ENCODE assay signal across 14 cellular contexts in genomic region chr1:25023826-25024225, GRCh38.
DNase-seq lines count a peak whose midpoint lies in the region; ATAC-seq, FAIRE-seq and TF ChIP-seq lines count a peak whose summit lies in the region.
"Had no signal": no experiment of that assay in that cellular context is flagged by ENCODE, and none has a peak within 500 bp of the region (broad histone marks: within the 10 kb centered on the region; RNA-seq: fewer than 3 reads in every experiment).

No MANE protein-coding gene starts in this region.

- H2AK5ac ChIP-seq in IMR-90 (ENCODE audit: low read depth, low read length), result peak overlapping the region; percentile 85
- peak overlapping the region; percentile 56 for H2AK5ac ChIP-seq in neuronal stem cell (ENCODE audit: low read depth, low read length)

- H2AFZ ChIP-seq in IMR-90 (replicated peaks; ENCODE audit: low read length, poor library complexity) (no peak overlapping the region), GM12878 (ENCODE audit: control insufficient read depth, low read depth, low read length) (no peak overlapping the region), neuronal stem cell (ENCODE audit: low read length) (no peak overlapping the region)
- H2AFZ ChIP-seq: GM23338, PC-9 had no signal

- BruUV-seq in IMR-90 (replicated peaks; lab: Mats Ljungman, UMichigan), result no TSS peak
- no TSS peak for BruUV-seq in GM12878 (replicated peaks; lab: Mats Ljungman, UMichigan)

- H3K56ac ChIP-seq in IMR-90 (ENCODE audit: extremely low read depth, insufficient read depth, low read length), result no peak overlapping the region

- TF ChIP-seq RAD21 in IMR-90 (IDR thresholded peaks at IDR 0.05; ENCODE audit: low read length), result no peak
- no peak for TF ChIP-seq RAD21 in GM12878 (IDR thresholded peaks at IDR 0.05; ENCODE audit: insufficient read depth, low read depth, low read length)

- H3K4me1 ChIP-seq in CD8-positive, alpha-beta T cell (ENCODE audit: insufficient read depth, low read length), result peaks cover 88% of the 10 kb centered on the region
- H3K4me1 ChIP-seq in IMR-90 (ENCODE audit: control insufficient read depth, insufficient read depth, low read length) (peaks cover 16% of the 10 kb centered on the region), GM12878 (ENCODE audit: control insufficient read depth, insufficient read depth, low read length) (peaks cover 97% of the 10 kb centered on the region), neuronal stem cell (ENCODE audit: control insufficient read depth in 2 of 2, insufficient read depth in 1 of 2, low read depth in 1 of 2, low read length in 2 of 2) (peaks cover 2 to 13% of the 10 kb centered on the region in 2 donors)

- H3K4me3 ChIP-seq in CD8-positive, alpha-beta T cell (ENCODE audit: low read depth, low read length), result no peak overlapping the region
- H3K4me3 ChIP-seq in IMR-90 (ENCODE audit: insufficient read depth, low read depth, low read length) (no peak overlapping the region), GM12878 (peak overlapping the region; percentile 56; the same call in 1 of the 2 replicates), neuronal stem cell (ENCODE audit: low read length in 2 of 2) (no peak overlapping the region)
- H3K4me3 ChIP-seq: gastroesophageal sphincter, GM23338, PC-9, tibial artery had no signal

- no peak for TF ChIP-seq CTCF in CD8-positive, alpha-beta T cell (IDR thresholded peaks at IDR 0.05)
- TF ChIP-seq CTCF in IMR-90 (conservative IDR thresholded peaks at IDR 0.05; ENCODE audit: low read depth, low read length), result no peak
- TF ChIP-seq CTCF in GM12878 (IDR thresholded peaks at IDR 0.05 in 2 of 3, conservative IDR thresholded peaks at IDR 0.05 in 1 of 3; ENCODE audit: control insufficient read depth in 2 of 3, extremely low read depth in 1 of 3, insufficient read depth in 1 of 3, low read depth in 3 of 3, low read length in 3 of 3), result no peak

- no peaks in the 10 kb centered on the region for H3K27me3 ChIP-seq in CD8-positive, alpha-beta T cell (ENCODE audit: insufficient read depth, low read length)
- H3K27me3 ChIP-seq in IMR-90 (ENCODE audit: control insufficient read depth, insufficient read depth, low read length) (no peaks in the 10 kb centered on the region; the same call in 1 of the 2 replicates), GM12878 (replicated peaks in 1 of 2; ENCODE audit: control insufficient read depth in 2 of 2, insufficient read depth in 2 of 2, low read length in 1 of 2) (no peaks in the 10 kb centered on the region), neuronal stem cell (ENCODE audit: control insufficient read depth in 3 of 3, insufficient read depth in 3 of 3, low read depth in 1 of 3, low read length in 3 of 3) (peaks cover 0 to under 1% (median 0%) of the 10 kb centered on the region in 3 experiments)

- H4K91ac ChIP-seq in IMR-90 (ENCODE audit: insufficient read depth, low read depth, low read length), result peak overlapping the region; percentile 93
- H4K91ac ChIP-seq in neuronal stem cell (ENCODE audit: low read depth, low read length, poor library complexity), result no peak overlapping the region

- peak overlapping the region; percentile 29 for H2BK5ac ChIP-seq in IMR-90 (ENCODE audit: low read depth, low read length, poor library complexity, severe bottlenecking)
- peak overlapping the region; percentile 62 for H2BK5ac ChIP-seq in neuronal stem cell (ENCODE audit: low read length)

- H3K36me3 Mint-ChIP-seq in CD8-positive, alpha-beta T cell, result no peaks in the 10 kb centered on the region

- no peaks in the 10 kb centered on the region for H3K27me3 Mint-ChIP-seq in CD8-positive, alpha-beta T cell (ENCODE audit: low read depth)

- peak overlapping the region; percentile 50 for H4K5ac ChIP-seq in IMR-90 (ENCODE audit: low read depth, low read length)

- H4K8ac ChIP-seq in IMR-90 (ENCODE audit: low read depth in 2 of 2, low read length in 2 of 2) (peak overlapping the region; percentile 53 to 84; a peak in 3 of 4 replicates), neuronal stem cell (ENCODE audit: low read depth, low read length) (no peak overlapping the region)

- peak overlapping the region; percentile 26 for H3K4me3 Mint-ChIP-seq in CD8-positive, alpha-beta T cell
- H3K4me3 Mint-ChIP-seq: GM23338, nephron had no signal

- peak overlapping the region; percentile 74 for H2AK9ac ChIP-seq in IMR-90 (replicated peaks; ENCODE audit: low read depth, low read length, poor library complexity)

- TF ChIP-seq POLR2A in IMR-90 (IDR thresholded peaks at IDR 0.05; ENCODE audit: low read depth, low read length), result no peak
- TF ChIP-seq POLR2A in GM12878 (IDR thresholded peaks at IDR 0.05; ENCODE audit: low read depth, low read length), result no peak

- H2BK15ac ChIP-seq in IMR-90 (ENCODE audit: low read depth, low read length), result peak overlapping the region; percentile 87; the same call in 2 of the 3 replicates
- H2BK15ac ChIP-seq in neuronal stem cell (ENCODE audit: low read length), result no peak overlapping the region

- H3K4ac ChIP-seq in IMR-90 (ENCODE audit: low read depth, low read length) (peak overlapping the region; percentile 93), neuronal stem cell (ENCODE audit: low read length) (no peak overlapping the region)

- H3K23ac ChIP-seq in IMR-90 (ENCODE audit: low read depth, low read length) (no peak overlapping the region; the same call in 1 of the 2 replicates), neuronal stem cell (ENCODE audit: low read depth, low read length, poor library complexity) (no peak overlapping the region)

- CTCF ChIA-PET in CD8-positive, alpha-beta T cell (lab: Charles Lee), result interaction anchor here (1.2 to 9.0 kb wide), 11 partner anchors 9 to 176 kb away, joined by 3 to 95 read pairs (median 9); no protein-coding TSS in a partner anchor
- CTCF ChIA-PET in IMR-90 (lab: Yijun Ruan, JAX), result interaction anchor here (1.0 kb wide), 1 partner anchor 13 kb away, joined by 3 read pairs; no protein-coding TSS in a partner anchor
- CTCF ChIA-PET in GM12878 (lab: Yijun Ruan, JAX), result interaction anchor here (1.6 to 9.2 kb wide), 5 partner anchors 11 to 97 kb away, joined by 5 to 152 read pairs (median 15); no protein-coding TSS in a partner anchor

- TF ChIP-seq EP300 in GM12878 (IDR thresholded peaks at IDR 0.05; ENCODE audit: borderline replicate concordance in 1 of 2, control insufficient read depth in 1 of 2, low read depth in 2 of 2, low read length in 2 of 2), result no peak

- H4K20me1 ChIP-seq in IMR-90 (ENCODE audit: insufficient read depth, low read length) (no peaks in the 10 kb centered on the region; the same call in 1 of the 2 replicates), GM12878 (ENCODE audit: control insufficient read depth, insufficient read depth) (no peaks in the 10 kb centered on the region)

- POLR2A ChIA-PET in CD8-positive, alpha-beta T cell (lab: Charles Lee), result interaction anchor here (0.8 to 5.8 kb wide), 7 partner anchors 8 to 97 kb away, joined by 3 to 55 read pairs (median 15); no protein-coding TSS in a partner anchor
- POLR2A ChIA-PET in IMR-90 (lab: Charles Lee; ENCODE audit: unreplicated experiment), result no interaction called here
- POLR2A ChIA-PET in GM12878 (lab: Charles Lee), result interaction anchor here (2.1 to 10.8 kb wide), 3 partner anchors 11 to 88 kb away, joined by 15 to 220 read pairs (median 66); no protein-coding TSS in a partner anchor

- peak overlapping the region; percentile 23 for H2BK12ac ChIP-seq in neuronal stem cell (ENCODE audit: low read length)

- peaks cover 91% of the 10 kb centered on the region for H3K4me1 Mint-ChIP-seq in CD8-positive, alpha-beta T cell (ENCODE audit: low read depth)

- SMC1A ChIA-PET in GM12878 (lab: Charles Lee; ENCODE audit: uncharacterized antibody, unreplicated experiment), result interaction anchor here (1.1 to 10.6 kb wide), 8 partner anchors 11 to 99 kb away, joined by 3 to 205 read pairs (median 10); partner anchors contain the start of gene RUNX3

- intact Hi-C loops in CD8-positive, alpha-beta T cell (cut with DNase I, micrococcal nuclease), result loop anchor here (1.0 to 10.0 kb wide), 5 partner anchors 39 to 519 kb away; partner anchors contain the start of gene RCAN3 (in 1 of the 2)
- intact Hi-C loops in IMR-90 (cut with micrococcal nuclease), result no loop called here
- intact Hi-C loops in GM12878 (cut with micrococcal nuclease; ENCODE audit: unreplicated experiment), result no loop called here

- dilution Hi-C loops in IMR-90 (cut with HindIII; ENCODE audit: low sequenced_read_pairs, unreplicated experiment), result no loop called here

- peak overlapping the region; percentile 93 for H3K27ac Mint-ChIP-seq in CD8-positive, alpha-beta T cell
- H3K27ac Mint-ChIP-seq: GM23338, nephron had no signal

- no peak overlapping the region for H3K27ac ChIP-seq in CD8-positive, alpha-beta T cell (ENCODE audit: low read depth, low read length)
- H3K27ac ChIP-seq in IMR-90 (ENCODE audit: insufficient read depth, low read length), result no peak overlapping the region
- H3K27ac ChIP-seq in GM12878 (ENCODE audit: control insufficient read depth, insufficient read depth), result peak overlapping the region; percentile 100
- no peak overlapping the region for H3K27ac ChIP-seq in neuronal stem cell (replicated peaks; ENCODE audit: low read length)
- H3K27ac ChIP-seq: PC-9, tibial artery had no signal

- H3K79me1 ChIP-seq in IMR-90 (ENCODE audit: low read depth in 1 of 2, low read length in 2 of 2), result peaks cover 0 to 4% of the 10 kb centered on the region in 2 experiments; a peak in 1 of 4 replicates
- no peaks in the 10 kb centered on the region for H3K79me1 ChIP-seq in neuronal stem cell (ENCODE audit: low read depth, low read length)

- H3K4me2 ChIP-seq in IMR-90 (ENCODE audit: low read depth, low read length) (no peak overlapping the region), GM12878 (ENCODE audit: control insufficient read depth, insufficient read depth) (peak overlapping the region; percentile 98), neuronal stem cell (ENCODE audit: insufficient read depth, low read length, poor library complexity, severe bottlenecking) (no peak overlapping the region)
- H3K4me2 ChIP-seq: GM23338, PC-9 had no signal

- DNase-seq in CD8-positive, alpha-beta T cell, result no peak
- DNase-seq in IMR-90 (no peak), GM12878 (ENCODE audit: low read depth, low spot score) (no peak), neuronal stem cell (ENCODE audit: low spot score) (no peak), AG08395 (ENCODE audit: low spot score) (no peak)
- DNase-seq: Calu3, NCI-H1048, PC-9, tibial artery had no signal

- RAD21 ChIA-PET in GM12878 (lab: Charles Lee; ENCODE audit: unreplicated experiment), result interaction anchor here (2.0 to 5.8 kb wide), 6 partner anchors 11 to 98 kb away, joined by 10 to 148 read pairs (median 24); no protein-coding TSS in a partner anchor

- no peaks in the 10 kb centered on the region for H3K9me3 Mint-ChIP-seq in CD8-positive, alpha-beta T cell
- H3K9me3 Mint-ChIP-seq: GM23338, nephron had no signal

- H2BK20ac ChIP-seq in IMR-90 (ENCODE audit: low read depth, low read length), result peak overlapping the region; percentile 98

- 86% methylated on average over 4 of the region's 5 CpGs; no CpG with 5 or more reads in 1 of the 2 experiments for WGBS in IMR-90 (ENCODE audit: extremely low coverage in 2 of 2, insufficient read length in 1 of 2), 2 experiments
- 96% methylated on average over 5 of the region's 5 CpGs for WGBS in GM12878 (ENCODE audit: insufficient coverage, insufficient replicate concordance, low lambda C conversion rate, missing lambda C conversion rate)
- no CpG with 5 or more reads among the region's 5 CpGs for WGBS in neuronal stem cell (ENCODE audit: extremely low coverage in 2 of 2, insufficient read length in 2 of 2, insufficient replicate concordance in 1 of 2), 2 donors

- H3K79me2 ChIP-seq in GM12878 (ENCODE audit: control insufficient read depth, insufficient read depth, low read length), result peaks cover 44% of the 10 kb centered on the region

- no peaks in the 10 kb centered on the region for H3K9me3 ChIP-seq in CD8-positive, alpha-beta T cell (ENCODE audit: low read length)
- H3K9me3 ChIP-seq in IMR-90 (ENCODE audit: control insufficient read depth, insufficient read depth, low read length) (no peaks in the 10 kb centered on the region), GM12878 (replicated peaks; ENCODE audit: control insufficient read depth, insufficient read depth, low read length) (no peaks in the 10 kb centered on the region), neuronal stem cell (replicated peaks in 1 of 2; ENCODE audit: control insufficient read depth in 2 of 2, insufficient read depth in 1 of 2, low read depth in 1 of 2, low read length in 2 of 2) (no peaks in the 10 kb centered on the region)
- H3K9me3 ChIP-seq: gastroesophageal sphincter, tibial artery had no signal

- H3K36me3 ChIP-seq in CD8-positive, alpha-beta T cell (ENCODE audit: insufficient read depth, low read length), result no peaks in the 10 kb centered on the region
- no peaks in the 10 kb centered on the region for H3K36me3 ChIP-seq in IMR-90 (ENCODE audit: control insufficient read depth, insufficient read depth, low read length)
- H3K36me3 ChIP-seq in GM12878 (ENCODE audit: control insufficient read depth in 2 of 2, insufficient read depth in 2 of 2, low read length in 1 of 2), result no peaks in the 10 kb centered on the region
- no peaks in the 10 kb centered on the region for H3K36me3 ChIP-seq in neuronal stem cell (replicated peaks in 1 of 2; ENCODE audit: control insufficient read depth in 2 of 2, insufficient read depth in 2 of 2, low read length in 2 of 2)
- H3K36me3 ChIP-seq: gastroesophageal sphincter, tibial artery had no signal

- no peak for ATAC-seq in CD8-positive, alpha-beta T cell
- no peak for ATAC-seq in IMR-90 (ENCODE audit: low read depth)
- no peak for ATAC-seq in GM12878
- ATAC-seq in HG03460 (IDR thresholded peaks at IDR 0.05; ENCODE audit: unreplicated experiment), result no peak
- ATAC-seq in GM19351 (IDR thresholded peaks at IDR 0.05; ENCODE audit: unreplicated experiment), result no peak
- ATAC-seq: gastroesophageal sphincter, GM23338 had no signal

- no peak overlapping the region for H3K9ac ChIP-seq in IMR-90 (ENCODE audit: low read depth, low read length)
- H3K9ac ChIP-seq in GM12878 (ENCODE audit: control insufficient read depth, insufficient read depth, low read length), result peak overlapping the region; percentile 90
- H3K9ac ChIP-seq in neuronal stem cell (ENCODE audit: low read depth, low read length, poor library complexity), result no peak overlapping the region

- no peak for FAIRE-seq in GM12878 (lab: Jason Lieb, UNC)

- peaks cover 19% of the 10 kb centered on the region for H3K9me1 ChIP-seq in IMR-90 (ENCODE audit: insufficient read depth, low read length)

- peak overlapping the region; percentile 88 for H3K14ac ChIP-seq in IMR-90 (replicated peaks; ENCODE audit: low read depth, low read length)
- no peak overlapping the region for H3K14ac ChIP-seq in neuronal stem cell (ENCODE audit: low read length)

- H2BK120ac ChIP-seq in IMR-90 (ENCODE audit: low read depth, low read length) (peak overlapping the region; percentile 96), neuronal stem cell (ENCODE audit: low read depth, low read length) (no peak overlapping the region)

- H3K18ac ChIP-seq in IMR-90 (ENCODE audit: low read depth, low read length) (peak overlapping the region; percentile 58), neuronal stem cell (ENCODE audit: low read length) (peak overlapping the region; percentile 60)

- in situ Hi-C loops in IMR-90 (cut with MboI; ENCODE audit: low sequenced_read_pairs), result no loop called here
- in situ Hi-C loops in GM12878 (cut with MboI), result loop anchor here (25.0 kb wide), 1 partner anchor 1437 kb away; no protein-coding TSS in a partner anchor

Comparison
In these comparisons a context has a peak if more than half of its experiments do, and no peak if none do; other contexts are left out.
1. intact Hi-C loops: an anchor here in CD8-positive, alpha-beta T cell (1.0 to 10.0 kb wide); none called in IMR-90 and GM12878.